Comparison of ENCODE assay signal across 26 cellular contexts in genomic region chr11:69697489-69697843, GRCh38. TPM values are rescaled to one million over a fixed set of nuclear protein-coding genes. Genes with fewer than 3 reads are reported as not detected.
"Had no signal": no experiment of that assay in that cellular context is flagged by ENCODE, and none has a peak within 500 bp of the region (broad histone marks: within the 10 kb centered on the region; RNA-seq: fewer than 3 reads in every experiment).

No MANE protein-coding gene starts in this region.

- H3K27me3 ChIP-seq: SJSA1 had no signal

- H3K9me3 ChIP-seq: ascending aorta, SK-N-SH had no signal

- H3K9me3 Mint-ChIP-seq: activated CD4-positive, alpha-beta memory T cell treated with anti-CD3 and anti-CD28 coated beads for 36 hours; activated naive CD4-positive, alpha-beta T cell treated with anti-CD3 and anti-CD28 coated beads, Interleukin-2, amount 50 U/mL, for 24 hours; activated naive CD8-positive, alpha-beta T cell treated with anti-CD3 and anti-CD28 coated beads, Interleukin-2, amount 10 ng/mL, durations not matched to agents 7 days and 5 days; T-helper 1 cell treated with Interleukin-12 subunit alpha and Interleukin-12 subunit beta and Interleukin-4 antibody, amounts not matched to agents 30 μg/mL and 1 μg/mL, for 36 hours; T-helper 2 cell treated with Interferon-gamma antibody and Interleukin-4, amounts not matched to agents 5 μg/mL and 100 μg/mL, for 36 hours had no signal

- H3K4me3 ChIP-seq: ascending aorta, cardiac muscle cell, SJSA1 had no signal

- H3K9ac ChIP-seq: SK-N-SH had no signal

- H3K9me2 ChIP-seq: SK-N-SH had no signal

- H3K4me3 Mint-ChIP-seq: activated CD4-positive, alpha-beta memory T cell treated with anti-CD3 and anti-CD28 coated beads for 36 hours; activated CD4-positive, alpha-beta T cell treated with anti-CD3 and anti-CD28 coated beads for 36 hours; activated naive CD4-positive, alpha-beta T cell treated with anti-CD3 and anti-CD28 coated beads, Interleukin-2, amount 50 U/mL, for 24 hours; activated naive CD8-positive, alpha-beta T cell treated with anti-CD3 and anti-CD28 coated beads, Interleukin-2, amount 10 ng/mL, durations not matched to agents 7 days and 5 days; T-helper 1 cell treated with Interleukin-12 subunit alpha and Interleukin-12 subunit beta and Interleukin-4 antibody, amounts not matched to agents 30 μg/mL and 1 μg/mL, for 36 hours; T-helper 2 cell treated with Interferon-gamma antibody and Interleukin-4, amounts not matched to agents 5 μg/mL and 100 μg/mL, for 36 hours had no signal

- DNase-seq: activated CD4-positive, alpha-beta memory T cell treated with anti-CD3 and anti-CD28 coated beads for 36 hours; activated CD4-positive, alpha-beta T cell treated with anti-CD3 and anti-CD28 coated beads for 36 hours; activated CD4-positive, alpha-beta T cell treated with anti-CD3 and anti-CD28 coated beads, Interleukin-2, amount 50 U/mL, for 1 hour; activated CD8-positive, alpha-beta memory T cell treated with anti-CD3 and anti-CD28 coated beads, Interleukin-2, amount 50 U/mL, for 4 hours; activated gamma-delta T cell; activated naive CD4-positive, alpha-beta T cell treated with Interleukin-2 at 50 U/mL for 16 hours; activated naive CD8-positive, alpha-beta T cell treated with anti-CD3 and anti-CD28 coated beads, Interleukin-2, amount 10 ng/mL, durations not matched to agents 7 days and 5 days; activated T-cell treated with anti-CD3 and anti-CD28 coated beads, Interleukin-2, amount 50 U/mL, for 48 hours; amygdala; Karpas-422; NCI-H1105 treated with DMSO at 0.1 percent for 48 hours; NCI-H1436; NCI-H1694 treated with DMSO at 0.1 percent for 48 hours; NCI-H345; SK-N-SH had no signal

- ATAC-seq: activated CD4-positive, alpha-beta T cell treated with anti-CD3 and anti-CD28 coated beads for 36 hours; activated CD4-positive, CD25-positive, alpha-beta regulatory T cell treated with anti-CD3 and anti-CD28 coated beads, Interleukin-2, amount 50 U/mL, for 24 hours; Panc1 had no signal

- H3K27ac Mint-ChIP-seq: activated CD4-positive, alpha-beta memory T cell treated with anti-CD3 and anti-CD28 coated beads for 36 hours; activated CD4-positive, alpha-beta T cell treated with anti-CD3 and anti-CD28 coated beads for 36 hours; activated naive CD4-positive, alpha-beta T cell treated with anti-CD3 and anti-CD28 coated beads, Interleukin-2, amount 50 U/mL, for 24 hours; activated naive CD8-positive, alpha-beta T cell treated with anti-CD3 and anti-CD28 coated beads, Interleukin-2, amount 10 ng/mL, durations not matched to agents 7 days and 5 days; T-helper 1 cell treated with Interleukin-12 subunit alpha and Interleukin-12 subunit beta and Interleukin-4 antibody, amounts not matched to agents 30 μg/mL and 1 μg/mL, for 36 hours; T-helper 2 cell treated with Interferon-gamma antibody and Interleukin-4, amounts not matched to agents 5 μg/mL and 100 μg/mL, for 36 hours had no signal

- H3K36me3 Mint-ChIP-seq: activated CD4-positive, alpha-beta memory T cell treated with anti-CD3 and anti-CD28 coated beads for 36 hours; activated naive CD4-positive, alpha-beta T cell treated with anti-CD3 and anti-CD28 coated beads, Interleukin-2, amount 50 U/mL, for 24 hours; activated naive CD8-positive, alpha-beta T cell treated with anti-CD3 and anti-CD28 coated beads, Interleukin-2, amount 10 ng/mL, durations not matched to agents 7 days and 5 days had no signal

- H3K27ac ChIP-seq: ascending aorta, cardiac muscle cell, SJSA1 had no signal

- H3K36me3 ChIP-seq: ascending aorta, cardiac muscle cell had no signal

- H3K4me1 Mint-ChIP-seq: activated CD4-positive, alpha-beta T cell treated with anti-CD3 and anti-CD28 coated beads for 36 hours; activated naive CD8-positive, alpha-beta T cell treated with anti-CD3 and anti-CD28 coated beads, Interleukin-2, amount 10 ng/mL, durations not matched to agents 7 days and 5 days had no signal

- H3K4me2 ChIP-seq: SK-N-SH had no signal

RNA-seq across cellular contexts. Expression of gene FGF19, which starts 6.4 kb away (rescaled TPM):
- total RNA-seq: activated CD4-positive, alpha-beta memory T cell treated with anti-CD3 and anti-CD28 coated beads for 36 hours; activated naive CD8-positive, alpha-beta T cell treated with anti-CD3 and anti-CD28 coated beads, Interleukin-2, amount 10 ng/mL, durations not matched to agents 7 days and 5 days; ascending aorta; cardiac muscle cell; MCF 10A; RPMI7951 had no signal
- polyA plus RNA-seq: adipose tissue, cardiac muscle cell, SK-N-SH had no signal
